In genomic region chr17:7444682-7445010, GRCh38 we compare ENCODE assay signal across 13 cellular contexts. TPM values are rescaled to one million over a fixed set of nuclear protein-coding genes. Genes with fewer than 3 reads are reported as not detected.
A peak's percentile ranks its signal among the peaks of the same experiment; 100 is the strongest.
DNase-seq lines count a peak whose midpoint lies in the region; ATAC-seq, FAIRE-seq and TF ChIP-seq lines count a peak whose summit lies in the region.
"Had no signal": no experiment of that assay in that cellular context is flagged by ENCODE, and none has a peak within 500 bp of the region (broad histone marks: within the 10 kb centered on the region; RNA-seq: fewer than 3 reads in every experiment).

No MANE protein-coding gene starts in this region.

- no peaks in the 10 kb centered on the region for H3K9me3 Mint-ChIP-seq in activated B cell treated with CpG ODN at 0.5 μM for 24 hours
- no peaks in the 10 kb centered on the region for H3K9me3 Mint-ChIP-seq in type B pancreatic cell
- H3K9me3 Mint-ChIP-seq in activated naive CD4-positive, alpha-beta T cell treated with anti-CD3 and anti-CD28 coated beads for 36 hours, result no peaks in the 10 kb centered on the region

- H3K27me3 Mint-ChIP-seq in activated B cell treated with CpG ODN at 0.5 μM for 24 hours, result peaks cover 62% of the 10 kb centered on the region
- H3K27me3 Mint-ChIP-seq in type B pancreatic cell, result peaks cover 51% of the 10 kb centered on the region
- H3K27me3 Mint-ChIP-seq in activated naive CD4-positive, alpha-beta T cell treated with anti-CD3 and anti-CD28 coated beads for 36 hours (ENCODE audit: low read depth), result peaks cover 60% of the 10 kb centered on the region

- H3K27ac Mint-ChIP-seq in activated B cell treated with CpG ODN at 0.5 μM for 24 hours (no peak overlapping the region), type B pancreatic cell (peak overlapping the region; percentile 82)
- no peak overlapping the region for H3K27ac Mint-ChIP-seq in activated naive CD4-positive, alpha-beta T cell treated with anti-CD3 and anti-CD28 coated beads for 36 hours

- H3K79me2 ChIP-seq in keratinocyte (ENCODE audit: control insufficient read depth, insufficient read depth, low read length), result no peaks in the 10 kb centered on the region

- H3K9me3 ChIP-seq in cardiac muscle cell (ENCODE audit: low read depth) (no peaks in the 10 kb centered on the region), keratinocyte (ENCODE audit: control insufficient read depth, low read depth, low read length) (no peaks in the 10 kb centered on the region)

- peak overlapping the region; percentile 50 for H3K4me3 Mint-ChIP-seq in activated B cell treated with CpG ODN at 0.5 μM for 24 hours
- H3K4me3 Mint-ChIP-seq in type B pancreatic cell, result peak overlapping the region; percentile 76
- no peak overlapping the region for H3K4me3 Mint-ChIP-seq in activated naive CD4-positive, alpha-beta T cell treated with anti-CD3 and anti-CD28 coated beads for 36 hours

- H3K4me1 Mint-ChIP-seq in activated B cell treated with CpG ODN at 0.5 μM for 24 hours, result peaks cover 38% of the 10 kb centered on the region
- H3K4me1 Mint-ChIP-seq in type B pancreatic cell (ENCODE audit: unreplicated experiment), result peaks cover 26% of the 10 kb centered on the region
- peaks cover 35% of the 10 kb centered on the region for H3K4me1 Mint-ChIP-seq in activated naive CD4-positive, alpha-beta T cell treated with anti-CD3 and anti-CD28 coated beads for 36 hours (ENCODE audit: low read depth)

- H3K4me3 ChIP-seq in cardiac muscle cell (peak overlapping the region; percentile 28), keratinocyte (ENCODE audit: control insufficient read depth in 2 of 3, extremely low read depth in 1 of 3, insufficient read depth in 2 of 3, low read depth in 1 of 3, low read length in 3 of 3) (peak overlapping the region in 2 of 3 experiments; percentile 2 to 18)

- H3K36me3 ChIP-seq in cardiac muscle cell (no peaks in the 10 kb centered on the region), keratinocyte (ENCODE audit: control insufficient read depth in 2 of 2, extremely low read depth in 1 of 2, insufficient read depth in 2 of 2, low read length in 2 of 2) (peaks cover 3 to 8% of the 10 kb centered on the region in 2 experiments)

- peak overlapping the region; percentile 47 for H3K27ac ChIP-seq in cardiac muscle cell
- peak overlapping the region; percentile 74 for H3K27ac ChIP-seq in keratinocyte (ENCODE audit: control insufficient read depth, insufficient read depth, low read length)
- H3K27ac ChIP-seq: C4-2B, HL-60 had no signal

- H3K4me2 ChIP-seq in keratinocyte (ENCODE audit: control insufficient read depth, extremely low read depth, insufficient read depth, low read depth, low read length), result peak overlapping the region; percentile 77

- H3K36me3 Mint-ChIP-seq in activated B cell treated with CpG ODN at 0.5 μM for 24 hours (ENCODE audit: low read depth), result no peaks in the 10 kb centered on the region
- H3K36me3 Mint-ChIP-seq in type B pancreatic cell, result peaks cover 7% of the 10 kb centered on the region
- peaks cover 5% of the 10 kb centered on the region for H3K36me3 Mint-ChIP-seq in activated naive CD4-positive, alpha-beta T cell treated with anti-CD3 and anti-CD28 coated beads for 36 hours (ENCODE audit: low read depth)

- POLR2A ChIA-PET in activated B cell treated with CpG ODN at 0.5 μM for 24 hours (lab: Charles Lee), result interaction anchor here (0.9 to 2.6 kb wide), 6 partner anchors 9 to 413 kb away, joined by 3 to 18 read pairs (median 4); partner anchors contain the start of genes NAA38, POLR2A and TMEM102

- peak overlapping the region; percentile 55 for H3K9ac ChIP-seq in keratinocyte (ENCODE audit: control insufficient read depth, extremely low read depth, insufficient read depth, low read length)

- CTCF ChIA-PET in activated B cell treated with CpG ODN at 0.5 μM for 24 hours (lab: Charles Lee), result interaction anchor here (1.5 kb wide), 1 partner anchor 8 kb away, joined by 7 read pairs; no protein-coding TSS in a partner anchor
- CTCF ChIA-PET in activated naive CD4-positive, alpha-beta T cell treated with anti-CD3 and anti-CD28 coated beads for 36 hours (lab: Charles Lee), result interaction anchor here (0.5 to 2.2 kb wide), 4 partner anchors 8 to 209 kb away, joined by 3 to 14 read pairs (median 4); partner anchors contain the start of gene SENP3

- H3K27me3 ChIP-seq in cardiac muscle cell (no peaks in the 10 kb centered on the region), keratinocyte (ENCODE audit: control insufficient read depth, extremely low read depth, insufficient read depth, low read length) (no peaks in the 10 kb centered on the region)

- H2AFZ ChIP-seq in keratinocyte (ENCODE audit: control insufficient read depth, low read length), result no peak overlapping the region

- intact Hi-C loops in Right ventricle myocardium inferior (cut with DNase I), result no loop called here
- intact Hi-C loops in activated B cell treated with CpG ODN at 0.5 μM for 24 hours (cut with micrococcal nuclease), result loop anchor here (1.0 kb wide), 1 partner anchor 11 kb away; no protein-coding TSS in a partner anchor
- intact Hi-C loops in activated naive CD4-positive, alpha-beta T cell treated with anti-CD3 and anti-CD28 coated beads for 36 hours (cut with micrococcal nuclease), result loop anchor here (1.0 kb wide), 1 partner anchor 7 kb away; no protein-coding TSS in a partner anchor

- dilution Hi-C loops in keratinocyte (cut with MboI; ENCODE audit: extremely low pct_ligation_motif_present, low sequenced_read_pairs), result no loop called here

- DNase-seq in cardiac muscle cell (ENCODE audit: low read depth in 1 of 2, low spot score in 1 of 2), result no peak
- no peak for DNase-seq in Right ventricle myocardium inferior (ENCODE audit: missing footprints)
- DNase-seq in activated B cell treated with CpG ODN at 0.5 μM for 24 hours, result no peak
- no peak for DNase-seq in keratinocyte (ENCODE audit: low read depth, low spot score)
- no peak for DNase-seq in type B pancreatic cell (ENCODE audit: extremely low spot score, unreplicated experiment)
- DNase-seq in AG08395 (ENCODE audit: low spot score), result no peak
- no peak for DNase-seq in activated naive CD4-positive, alpha-beta T cell treated with anti-CD3 and anti-CD28 coated beads for 36 hours
- no peak for DNase-seq in activated naive CD4-positive, alpha-beta T cell (lab: John Stamatoyannopoulos, UW)
- DNase-seq: amniotic stem cell had no signal

- FAIRE-seq in keratinocyte (lab: Jason Lieb, UNC), result no peak
- FAIRE-seq: TTC549 had no signal

- ATAC-seq in Right ventricle myocardium inferior, result no peak
- ATAC-seq in activated B cell treated with CpG ODN at 0.5 μM for 24 hours (ENCODE audit: low read depth), result no peak

- peaks cover 13% of the 10 kb centered on the region for H3K4me1 ChIP-seq in cardiac muscle cell (ENCODE audit: low read depth)
- H3K4me1 ChIP-seq in keratinocyte (ENCODE audit: control insufficient read depth, extremely low read depth, insufficient read depth, low read length), result peaks cover 49% of the 10 kb centered on the region

- H3K9me1 ChIP-seq in keratinocyte (ENCODE audit: control insufficient read depth, extremely low read depth, insufficient read depth, low read length), result peaks cover 5% of the 10 kb centered on the region

- no peaks in the 10 kb centered on the region for H4K20me1 ChIP-seq in keratinocyte (ENCODE audit: control insufficient read depth, extremely low read depth, insufficient read depth, low read length)

- TF ChIP-seq CTCF in cardiac muscle cell (IDR thresholded peaks at IDR 0.05; ENCODE audit: low read depth, low read length) (no peak), activated B cell treated with CpG ODN at 0.5 μM for 24 hours (IDR thresholded peaks at IDR 0.05) (no peak), keratinocyte (optimal IDR thresholded peaks at IDR 0.05 in 1 of 3, IDR thresholded peaks at IDR 0.05 in 1 of 3, conservative IDR thresholded peaks at IDR 0.05 in 1 of 3; ENCODE audit: extremely low read depth in 1 of 3, insufficient read depth in 2 of 3, low read length in 3 of 3) (no peak), type B pancreatic cell (conservative IDR thresholded peaks at IDR 0.05) (no peak)

RNA-seq across cellular contexts. Expression of gene CHRNB1, which starts 0.2 kb away (rescaled TPM):
- total RNA-seq in cardiac muscle cell (8.5 and 14.0 TPM in 2 replicates), Right ventricle myocardium inferior (11.8 TPM), activated B cell treated with CpG ODN at 0.5 μM for 24 hours (5.9 and 6.0 TPM in 2 replicates), type B pancreatic cell (ENCODE audit: low replicate concordance) (16.4 and 51.1 TPM in 2 replicates)
- polyA plus RNA-seq in cardiac muscle cell (28.6 and 34.5 TPM in 2 replicates), keratinocyte (13.1 to 51.3 TPM (median 22.0 TPM) in 3 replicates)
- 14.3 TPM for polyA plus RNA-seq in keratinocyte (2011; ENCODE audit: low read depth)
- 15.8 and 16.7 TPM in 2 replicates for polyA plus RNA-seq in keratinocyte (2011; cell fraction: cytosol; rRNA removed)
- 47.0 and 51.6 TPM in 2 replicates for polyA plus RNA-seq in keratinocyte (2011; cell fraction: nucleus; rRNA removed)
- polyA plus RNA-seq in keratinocyte (2012; ENCODE audit: low replicate concordance), result 19.7 and 32.4 TPM in 2 replicates
- 11.3 to 63.6 TPM (median 19.1 TPM) in 3 replicates for polyA minus RNA-seq in keratinocyte
- 5.2 TPM for polyA minus RNA-seq in keratinocyte (2011; cell fraction: cytosol; rRNA and poly(A)+ RNA removed)
- polyA minus RNA-seq in keratinocyte (2011; cell fraction: nucleus; rRNA and poly(A)+ RNA removed), result 9.8 and 14.5 TPM in 2 replicates
- total RNA-seq in activated naive CD4-positive, alpha-beta T cell treated with anti-CD3 and anti-CD28 coated beads for 36 hours, result 1 to 10 TPM; 5.1 to 5.9 TPM

RNA-seq across cellular contexts. Expression of gene FGF11, which starts 5.3 kb away (rescaled TPM):
- total RNA-seq in cardiac muscle cell, result 51.9 and 56.8 TPM in 2 replicates
- 50.4 and 63.6 TPM in 2 replicates for polyA plus RNA-seq in cardiac muscle cell
- total RNA-seq in Right ventricle myocardium inferior, result 11.7 TPM
- total RNA-seq in activated B cell treated with CpG ODN at 0.5 μM for 24 hours, result 1.3 and 2.8 TPM in 2 replicates
- polyA plus RNA-seq in keratinocyte, result 27.4 to 46.9 TPM (median 30.4 TPM) in 3 replicates
- 14.9 TPM for polyA plus RNA-seq in keratinocyte (2011; ENCODE audit: low read depth)
- polyA plus RNA-seq in keratinocyte (2011; cell fraction: cytosol; rRNA removed), result 45.9 and 47.6 TPM in 2 replicates
- polyA plus RNA-seq in keratinocyte (2011; cell fraction: nucleus; rRNA removed), result 165 and 202 TPM in 2 replicates
- 29.9 and 49.7 TPM in 2 replicates for polyA plus RNA-seq in keratinocyte (2012; ENCODE audit: low replicate concordance)
- 24.2 to 86.0 TPM (median 49.7 TPM) in 3 replicates for polyA minus RNA-seq in keratinocyte
- polyA minus RNA-seq in keratinocyte (2011; cell fraction: cytosol; rRNA and poly(A)+ RNA removed), result 28.6 TPM
- 29.1 and 38.2 TPM in 2 replicates for polyA minus RNA-seq in keratinocyte (2011; cell fraction: nucleus; rRNA and poly(A)+ RNA removed)
- total RNA-seq in type B pancreatic cell (ENCODE audit: low replicate concordance), result 21.8 and 76.0 TPM in 2 replicates
- total RNA-seq in activated naive CD4-positive, alpha-beta T cell treated with anti-CD3 and anti-CD28 coated beads for 36 hours, result 1 to 10 TPM; 1.3 to 1.6 TPM

RNA-seq across cellular contexts. Expression of gene TMEM102, which starts 9.4 kb away (rescaled TPM):
- total RNA-seq in cardiac muscle cell, result 10.7 and 12.1 TPM in 2 replicates
- polyA plus RNA-seq in cardiac muscle cell, result 7.9 and 10.9 TPM in 2 replicates
- total RNA-seq in Right ventricle myocardium inferior, result 2.7 TPM
- 13.4 and 14.8 TPM in 2 replicates for total RNA-seq in activated B cell treated with CpG ODN at 0.5 μM for 24 hours
- polyA plus RNA-seq in keratinocyte, result 6.8 to 10.0 TPM (median 9.1 TPM) in 3 replicates
- polyA plus RNA-seq in keratinocyte (2011; ENCODE audit: low read depth), result 1.5 TPM
- 4.8 and 8.1 TPM in 2 replicates for polyA plus RNA-seq in keratinocyte (2011; cell fraction: cytosol; rRNA removed)
- 16.7 and 21.2 TPM in 2 replicates for polyA plus RNA-seq in keratinocyte (2011; cell fraction: nucleus; rRNA removed)
- 8.4 and 13.7 TPM in 2 replicates for polyA plus RNA-seq in keratinocyte (2012; ENCODE audit: low replicate concordance)
- polyA minus RNA-seq in keratinocyte, result 6.2 to 11.8 TPM (median 7.6 TPM) in 3 replicates
- 16.3 TPM for polyA minus RNA-seq in keratinocyte (2011; cell fraction: cytosol; rRNA and poly(A)+ RNA removed)
- 13.6 and 16.1 TPM in 2 replicates for polyA minus RNA-seq in keratinocyte (2011; cell fraction: nucleus; rRNA and poly(A)+ RNA removed)
- total RNA-seq in type B pancreatic cell (ENCODE audit: low replicate concordance), result 6.4 and 15.9 TPM in 2 replicates
- total RNA-seq in activated naive CD4-positive, alpha-beta T cell treated with anti-CD3 and anti-CD28 coated beads for 36 hours, result 1 to 10 TPM; 3.3 to 3.5 TPM

RNA-seq across cellular contexts. Expression of gene SPEM3, which starts 16.0 kb away (rescaled TPM):
- total RNA-seq in cardiac muscle cell (not detected in 2 replicates), Right ventricle myocardium inferior (not detected), activated B cell treated with CpG ODN at 0.5 μM for 24 hours (not detected in 2 replicates), type B pancreatic cell (ENCODE audit: low replicate concordance) (not detected in 2 replicates)
- polyA plus RNA-seq in cardiac muscle cell (not detected in 2 replicates), keratinocyte (not detected in 3 replicates)
- not detected for polyA plus RNA-seq in keratinocyte (2011; ENCODE audit: low read depth)
- polyA plus RNA-seq in keratinocyte (2011; cell fraction: cytosol; rRNA removed), result not detected in 2 replicates
- not detected in 2 replicates for polyA plus RNA-seq in keratinocyte (2011; cell fraction: nucleus; rRNA removed)
- 0.07 TPM in 1 of 2 replicates, not detected in the other for polyA plus RNA-seq in keratinocyte (2012; ENCODE audit: low replicate concordance)
- polyA minus RNA-seq in keratinocyte, result not detected in 3 replicates
- not detected for polyA minus RNA-seq in keratinocyte (2011; cell fraction: cytosol; rRNA and poly(A)+ RNA removed)
- polyA minus RNA-seq in keratinocyte (2011; cell fraction: nucleus; rRNA and poly(A)+ RNA removed), result not detected in 2 replicates
- not detected for total RNA-seq in activated naive CD4-positive, alpha-beta T cell treated with anti-CD3 and anti-CD28 coated beads for 36 hours
- total RNA-seq: NCI-H460 had no signal

RNA-seq across cellular contexts. Expression of gene SPEM2, which starts 19.2 kb away (rescaled TPM):
- total RNA-seq in cardiac muscle cell (not detected in 2 replicates), Right ventricle myocardium inferior (not detected), activated B cell treated with CpG ODN at 0.5 μM for 24 hours (not detected in 2 replicates), type B pancreatic cell (ENCODE audit: low replicate concordance) (not detected in 2 replicates)
- polyA plus RNA-seq in cardiac muscle cell (not detected in 2 replicates), keratinocyte (not detected in 3 replicates)
- polyA plus RNA-seq in keratinocyte (2011; ENCODE audit: low read depth), result not detected
- not detected in 2 replicates for polyA plus RNA-seq in keratinocyte (2011; cell fraction: cytosol; rRNA removed)
- not detected in 2 replicates for polyA plus RNA-seq in keratinocyte (2011; cell fraction: nucleus; rRNA removed)
- not detected in 2 replicates for polyA plus RNA-seq in keratinocyte (2012; ENCODE audit: low replicate concordance)
- not detected in 3 replicates for polyA minus RNA-seq in keratinocyte
- not detected for polyA minus RNA-seq in keratinocyte (2011; cell fraction: cytosol; rRNA and poly(A)+ RNA removed)
- polyA minus RNA-seq in keratinocyte (2011; cell fraction: nucleus; rRNA and poly(A)+ RNA removed), result not detected in 2 replicates
- not detected for total RNA-seq in activated naive CD4-positive, alpha-beta T cell treated with anti-CD3 and anti-CD28 coated beads for 36 hours
- total RNA-seq: NCI-H460 had no signal
